In the genomic region with DNA sequence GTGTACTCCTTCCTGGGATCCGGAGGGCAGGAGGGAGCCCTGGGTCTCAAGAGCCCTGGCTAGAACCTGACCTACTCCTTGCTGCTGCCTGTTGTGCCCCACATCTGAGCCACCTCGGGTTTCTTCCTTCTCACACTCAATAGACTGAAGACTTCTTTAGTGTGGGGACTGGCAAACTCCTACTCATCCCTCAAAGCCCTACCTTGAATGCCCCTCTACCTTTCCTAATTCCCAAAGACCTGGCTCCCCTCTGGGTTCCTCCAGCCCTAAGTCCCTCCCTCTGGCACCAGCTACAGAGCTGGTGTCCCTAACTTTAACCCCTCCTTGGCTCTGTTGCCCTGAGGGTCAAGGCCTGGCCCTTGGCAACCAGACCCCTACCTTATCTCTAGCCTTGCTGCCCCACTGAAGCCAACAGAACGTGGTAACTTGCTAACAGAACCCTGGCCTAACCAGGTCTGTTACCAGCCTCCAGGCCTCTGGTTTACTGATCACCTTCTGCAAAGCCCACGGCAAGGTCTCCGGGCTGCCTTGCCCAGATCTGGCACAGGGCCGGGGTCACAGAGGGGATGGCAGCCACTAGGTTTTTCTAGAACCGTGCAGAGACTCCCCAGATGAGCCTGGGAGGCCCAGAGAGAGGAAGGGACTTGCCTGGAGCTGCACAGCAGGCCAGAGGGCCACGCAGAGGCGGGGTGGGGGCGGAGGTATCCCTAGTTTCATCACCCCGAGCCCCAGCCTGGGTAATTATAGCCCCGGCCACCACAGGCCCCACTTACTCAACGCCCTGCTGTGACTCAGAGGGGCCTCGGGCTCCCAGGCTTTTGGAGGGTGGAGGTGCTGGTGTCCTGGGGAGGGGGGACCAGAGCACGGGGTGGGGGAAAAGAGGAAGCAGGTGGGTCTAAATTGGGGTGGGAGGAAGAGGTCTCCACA, we compare ENCODE assay signal across 8 cellular contexts. TPM values are rescaled to one million over a fixed set of nuclear protein-coding genes. Genes with fewer than 3 reads are reported as not detected.
DNase-seq lines count a peak whose midpoint lies in the region; ATAC-seq and TF ChIP-seq lines count a peak whose summit lies in the region.

No MANE protein-coding gene starts in this region.

- no peak overlapping the region for H3K27ac ChIP-seq in CD8-positive, alpha-beta T cell (ENCODE audit: low read depth, low read length)
- peak overlapping the region; percentile 44 for H3K27ac ChIP-seq in effector memory CD4-positive, alpha-beta T cell (ENCODE audit: insufficient read depth, low read length, poor library complexity, severe bottlenecking)

- peaks cover 22% of the 10 kb centered on the region for H3K4me1 ChIP-seq in CD8-positive, alpha-beta T cell (ENCODE audit: insufficient read depth, low read length)
- H3K4me1 ChIP-seq in effector memory CD4-positive, alpha-beta T cell (ENCODE audit: control insufficient read depth, insufficient read depth, low read length, poor library complexity, severe bottlenecking), result no peaks in the 10 kb centered on the region

- CTCF ChIA-PET in CD8-positive, alpha-beta T cell (lab: Charles Lee), result interaction anchor here (0.7 kb wide), 1 partner anchor 11 kb away, joined by 3 read pairs; no protein-coding TSS in a partner anchor

- no peak overlapping the region for H3K4me3 Mint-ChIP-seq in CD8-positive, alpha-beta T cell
- H3K4me3 Mint-ChIP-seq in osteocyte (ENCODE audit: unreplicated experiment), result no peak overlapping the region

- H3K27me3 ChIP-seq in CD8-positive, alpha-beta T cell (ENCODE audit: insufficient read depth, low read length), result no peaks in the 10 kb centered on the region
- no peaks in the 10 kb centered on the region for H3K27me3 ChIP-seq in effector memory CD4-positive, alpha-beta T cell (replicated peaks; ENCODE audit: control insufficient read depth, insufficient read depth, low read length, poor library complexity, severe bottlenecking)

- H3K4me1 Mint-ChIP-seq in CD8-positive, alpha-beta T cell (ENCODE audit: low read depth), result peaks cover 45% of the 10 kb centered on the region
- H3K4me1 Mint-ChIP-seq in osteocyte (ENCODE audit: unreplicated experiment), result peaks cover 30% of the 10 kb centered on the region

- H3K36me3 ChIP-seq in CD8-positive, alpha-beta T cell (ENCODE audit: insufficient read depth, low read length), result peaks cover 40% of the 10 kb centered on the region
- H3K36me3 ChIP-seq in effector memory CD4-positive, alpha-beta T cell (ENCODE audit: control insufficient read depth, insufficient read depth, low read length), result peaks cover 62% of the 10 kb centered on the region

- no peaks in the 10 kb centered on the region for H3K27me3 Mint-ChIP-seq in CD8-positive, alpha-beta T cell (ENCODE audit: low read depth)
- no peaks in the 10 kb centered on the region for H3K27me3 Mint-ChIP-seq in osteocyte (ENCODE audit: unreplicated experiment)

- H3K27ac Mint-ChIP-seq in CD8-positive, alpha-beta T cell, result peak overlapping the region; percentile 81
- H3K27ac Mint-ChIP-seq in osteocyte (ENCODE audit: unreplicated experiment), result peak overlapping the region; percentile 39

- no peaks in the 10 kb centered on the region for H3K9me3 ChIP-seq in CD8-positive, alpha-beta T cell (ENCODE audit: low read length)
- H3K9me3 ChIP-seq in effector memory CD4-positive, alpha-beta T cell (ENCODE audit: control insufficient read depth, low read length), result no peaks in the 10 kb centered on the region

- H3K36me3 Mint-ChIP-seq in CD8-positive, alpha-beta T cell, result peaks cover 69% of the 10 kb centered on the region
- H3K36me3 Mint-ChIP-seq in osteocyte (ENCODE audit: unreplicated experiment), result peaks cover 26% of the 10 kb centered on the region

- H3K4me3 ChIP-seq in CD8-positive, alpha-beta T cell (ENCODE audit: low read depth, low read length), result no peak overlapping the region
- no peak overlapping the region for H3K4me3 ChIP-seq in effector memory CD4-positive, alpha-beta T cell (ENCODE audit: insufficient read depth, low read depth, low read length, poor library complexity, severe bottlenecking)

- intact Hi-C loops in CD8-positive, alpha-beta T cell (cut with DNase I, micrococcal nuclease), result no loop called here

- TF ChIP-seq CTCF in CD8-positive, alpha-beta T cell (IDR thresholded peaks at IDR 0.05), result no peak
- no peak for TF ChIP-seq CTCF in osteocyte (IDR thresholded peaks at IDR 0.05)

- DNase-seq in CD8-positive, alpha-beta T cell, result no peak
- DNase-seq in NOMO-1 treated with dmso at 0.1 percent for 144 hours (lab: John Stamatoyannopoulos, UW; ENCODE audit: unreplicated experiment) (peak; percentile 93), osteocyte (ENCODE audit: extremely low spot score, unreplicated experiment) (no peak), HUDEP-2 (lab: John Stamatoyannopoulos, UW; ENCODE audit: unreplicated experiment in 76 of 76) (no peak)
- DNase-seq in effector memory CD4-positive, alpha-beta T cell, result no peak
- DNase-seq in stimulated activated CD4-positive, alpha-beta T cell treated with anti-CD3 and anti-CD28 coated beads, Interleukin-4, amount 100 ng/mL, for 1 hour, result no peak

- peak; percentile 12 for ATAC-seq in CD8-positive, alpha-beta T cell
- ATAC-seq in GM18870 (IDR thresholded peaks at IDR 0.05; ENCODE audit: unreplicated experiment) (no peak), GM18502 (IDR thresholded peaks at IDR 0.05; ENCODE audit: poor library complexity, unreplicated experiment) (no peak)

- POLR2A ChIA-PET in CD8-positive, alpha-beta T cell (lab: Charles Lee), result no interaction called here

- no peaks in the 10 kb centered on the region for H3K9me3 Mint-ChIP-seq in CD8-positive, alpha-beta T cell
- no peaks in the 10 kb centered on the region for H3K9me3 Mint-ChIP-seq in osteocyte (ENCODE audit: unreplicated experiment)

RNA-seq across cellular contexts. Expression of a gene that starts 15.3 kb away (rescaled TPM):
- 10 to 100 TPM; 58.2 to 64.5 TPM for total RNA-seq in CD8-positive, alpha-beta T cell
- 29.4 and 30.0 TPM in 2 replicates for total RNA-seq in osteocyte

RNA-seq across cellular contexts. Expression of a gene that starts 43.9 kb away (rescaled TPM):
- total RNA-seq in CD8-positive, alpha-beta T cell, result 10 to 100 TPM; 11.6 to 14.9 TPM
- total RNA-seq in osteocyte, result 28.8 and 29.4 TPM in 2 replicates
